23 cellular contexts compared by ENCODE assay signal in the genomic region with DNA sequence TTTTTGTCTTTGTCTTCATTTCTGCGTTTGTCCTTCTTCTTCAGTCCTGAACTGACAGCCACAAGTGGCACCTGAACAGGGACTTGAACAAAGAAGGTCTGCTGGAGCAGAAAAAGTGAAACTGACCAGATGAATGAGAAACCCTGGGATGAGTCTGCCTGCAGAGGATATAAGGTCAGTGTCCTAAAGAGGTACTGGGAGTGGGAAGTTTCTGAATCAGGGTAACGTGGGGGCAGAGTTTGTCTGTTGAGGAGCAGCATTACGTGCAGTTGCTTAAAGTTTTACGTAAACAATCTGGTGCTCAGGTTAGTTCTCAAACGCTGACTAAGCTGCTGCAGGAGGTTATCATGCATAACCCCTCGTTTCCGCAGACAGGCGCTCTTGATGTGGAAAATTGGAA.
DNase-seq lines count a peak whose midpoint lies in the region; ATAC-seq, FAIRE-seq and TF ChIP-seq lines count a peak whose summit lies in the region.
"Had no signal": no experiment of that assay in that cellular context is flagged by ENCODE, and none has a peak within 500 bp of the region (broad histone marks: within the 10 kb centered on the region; RNA-seq: fewer than 3 reads in every experiment).

No MANE protein-coding gene starts in this region.

- no peaks in the 10 kb centered on the region for H3K4me1 Mint-ChIP-seq in activated CD4-positive, alpha-beta T cell treated with anti-CD3 and anti-CD28 coated beads for 36 hours
- H3K4me1 Mint-ChIP-seq: CD14-positive monocyte; CD8-positive, alpha-beta memory T cell had no signal

- H3K36me3 Mint-ChIP-seq in activated CD4-positive, alpha-beta T cell treated with anti-CD3 and anti-CD28 coated beads for 36 hours (ENCODE audit: low read depth), result no peaks in the 10 kb centered on the region
- H3K36me3 Mint-ChIP-seq: CD14-positive monocyte; CD8-positive, alpha-beta memory T cell had no signal

- no peak overlapping the region for H3K4me3 ChIP-seq in HEK293 (ENCODE audit: low read depth, low read length)
- H3K4me3 ChIP-seq: BLaER1 treated with 17β-estradiol and CSF1 and Interleukin-3, amounts not matched to agents 10 nM and 100 nM; HAP-1 had no signal

- H3K36me3 ChIP-seq in HEK293 (ENCODE audit: control insufficient read depth in 2 of 2, insufficient read depth in 1 of 2, low read length in 2 of 2), result no peaks in the 10 kb centered on the region
- H3K36me3 ChIP-seq: BE2C; BLaER1 treated with 17β-estradiol and CSF1 and Interleukin-3, amounts not matched to agents 10 nM and 100 nM; HAP-1 had no signal

- POLR2A ChIA-PET in HEK293 (lab: Yijun Ruan, JAX), result no interaction called here
- POLR2A ChIA-PET in activated CD4-positive, alpha-beta T cell treated with anti-CD3 and anti-CD28 coated beads for 36 hours (lab: Charles Lee), result no interaction called here

- CTCF ChIA-PET in HEK293 (lab: Yijun Ruan, JAX), result no interaction called here
- CTCF ChIA-PET in activated CD4-positive, alpha-beta T cell treated with anti-CD3 and anti-CD28 coated beads for 36 hours (lab: Charles Lee), result no interaction called here

- no peak for ATAC-seq in activated CD4-positive, alpha-beta T cell treated with anti-CD3 and anti-CD28 coated beads for 36 hours

- H3K4me3 Mint-ChIP-seq in activated CD4-positive, alpha-beta T cell treated with anti-CD3 and anti-CD28 coated beads for 36 hours, result no peak overlapping the region
- H3K4me3 Mint-ChIP-seq: CD14-positive monocyte; CD4-positive, alpha-beta T cell; CD8-positive, alpha-beta memory T cell had no signal

- H3K27ac Mint-ChIP-seq in activated CD4-positive, alpha-beta T cell treated with anti-CD3 and anti-CD28 coated beads for 36 hours, result no peak overlapping the region
- H3K27ac Mint-ChIP-seq: CD14-positive monocyte; CD4-positive, alpha-beta T cell; CD8-positive, alpha-beta memory T cell had no signal

- no peaks in the 10 kb centered on the region for H3K4me1 ChIP-seq in HEK293 (ENCODE audit: control insufficient read depth, insufficient read depth, low read length)
- H3K4me1 ChIP-seq: BE2C; BLaER1 treated with 17β-estradiol and CSF1 and Interleukin-3, amounts not matched to agents 10 nM and 100 nM; HAP-1 had no signal

- H3K9me3 Mint-ChIP-seq in activated CD4-positive, alpha-beta T cell treated with anti-CD3 and anti-CD28 coated beads for 36 hours (ENCODE audit: low read depth), result peaks cover 19% of the 10 kb centered on the region

- DNase-seq in SHP77 treated with DMSO at 0.1 percent for 48 hours (lab: John Stamatoyannopoulos, UW) (peak; percentile 75), urothelium cell line (ENCODE audit: low spot score) (no peak), AG08396 (ENCODE audit: low spot score) (no peak)
- DNase-seq in activated CD4-positive, alpha-beta T cell treated with anti-CD3 and anti-CD28 coated beads for 36 hours, result no peak
- DNase-seq in activated CD4-positive, alpha-beta T cell treated with anti-CD3 and anti-CD28 coated beads for 48 hours, result no peak
- DNase-seq: AML-193; BE2C; Calu3; CD4-positive, alpha-beta T cell; CD8-positive, alpha-beta memory T cell; COR-L47; DMS53; DMS79 treated with DMSO at 0.1 percent for 48 hours; GF-D8; GOT3 had no signal

- no peak overlapping the region for H3K27ac ChIP-seq in HEK293 (ENCODE audit: extremely low read depth, low read depth, low read length)
- H3K27ac ChIP-seq: BLaER1 treated with 17β-estradiol and CSF1 and Interleukin-3, amounts not matched to agents 10 nM and 100 nM had no signal

- FAIRE-seq in urothelium cell line (lab: Jason Lieb, UNC), result peak; percentile 27
- FAIRE-seq: A204.1, GM12891, GM18507, H54 had no signal

- TF ChIP-seq CTCF in HEK293 (tag by site-specific recombination; IDR thresholded peaks at IDR 0.05), result no peak

- intact Hi-C loops in activated CD4-positive, alpha-beta T cell treated with anti-CD3 and anti-CD28 coated beads for 36 hours (cut with DNase I, micrococcal nuclease), result no loop called here

- no peaks in the 10 kb centered on the region for H3K27me3 Mint-ChIP-seq in activated CD4-positive, alpha-beta T cell treated with anti-CD3 and anti-CD28 coated beads for 36 hours
- H3K27me3 Mint-ChIP-seq: CD4-positive, alpha-beta T cell; CD8-positive, alpha-beta memory T cell had no signal

- H3K9me3 ChIP-seq in HEK293 (ENCODE audit: control insufficient read depth, insufficient read depth, low read depth, low read length), result no peaks in the 10 kb centered on the region
- H3K9me3 ChIP-seq: HAP-1 had no signal

TF ChIP-seq in HEK293, 187 proteins besides CTCF, POLR2A, EP300 and RAD21:
- TF ChIP-seq SETDB1 (IDR thresholded peaks at IDR 0.05; ENCODE audit: insufficient read length, low read length), result peak; percentile 31
- no peak for TF ChIP-seq SP2 (tag by site-specific recombination; IDR thresholded peaks at IDR 0.05)
- TF ChIP-seq ZNF548 (tag by site-specific recombination; IDR thresholded peaks at IDR 0.05), result no peak
- no peak for TF ChIP-seq ZNF549 (tag by site-specific recombination; IDR thresholded peaks at IDR 0.05)
- TF ChIP-seq MYNN (tag by site-specific recombination; IDR thresholded peaks at IDR 0.05; ENCODE audit: borderline replicate concordance), result no peak
- TF ChIP-seq, protein P1, sequence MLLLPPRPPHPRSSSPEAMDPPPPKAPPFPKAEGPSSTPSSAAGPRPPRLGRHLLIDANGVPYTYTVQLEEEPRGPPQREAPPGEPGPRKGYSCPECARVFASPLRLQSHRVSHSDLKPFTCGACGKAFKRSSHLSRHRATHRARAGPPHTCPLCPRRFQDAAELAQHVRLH (tag by site-specific recombination; IDR thresholded peaks at IDR 0.05), result no peak
- TF ChIP-seq, protein P2, sequence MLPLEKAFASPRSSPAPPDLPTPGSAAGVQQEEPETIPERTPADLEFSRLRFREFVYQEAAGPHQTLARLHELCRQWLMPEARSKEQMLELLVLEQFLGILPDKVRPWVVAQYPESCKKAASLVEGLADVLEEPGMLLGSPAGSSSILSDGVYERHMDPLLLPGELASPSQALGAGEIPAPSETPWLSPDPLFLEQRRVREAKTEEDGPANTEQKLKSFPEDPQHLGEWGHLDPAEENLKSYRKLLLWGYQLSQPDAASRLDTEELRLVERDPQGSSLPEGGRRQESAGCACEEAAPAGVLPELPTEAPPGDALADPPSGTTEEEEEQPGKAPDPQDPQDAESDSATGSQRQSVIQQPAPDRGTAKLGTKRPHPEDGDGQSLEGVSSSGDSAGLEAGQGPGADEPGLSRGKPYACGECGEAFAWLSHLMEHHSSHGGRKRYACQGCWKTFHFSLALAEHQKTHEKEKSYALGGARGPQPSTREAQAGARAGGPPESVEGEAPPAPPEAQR (tag by site-specific recombination; IDR thresholded peaks at IDR 0.05), result no peak
- no peak for TF ChIP-seq ZNF350 (tag by site-specific recombination; IDR thresholded peaks at IDR 0.05)
TF ChIP-seq in HEK293: peak in this region for 1.
